ENCODE assay signal across 8 cellular contexts in genomic region chr12:67269632-67270578, GRCh38. TPM values are rescaled to one million over a fixed set of nuclear protein-coding genes. Genes with fewer than 3 reads are reported as not detected.
DNase-seq lines count a peak whose midpoint lies in the region; ATAC-seq, FAIRE-seq and TF ChIP-seq lines count a peak whose summit lies in the region.

No MANE protein-coding gene starts in this region.

- peak overlapping the region; percentile 82 for H3K27ac ChIP-seq in endothelial cell of umbilical vein (ENCODE audit: insufficient read depth, low read depth, low read length)
- peak overlapping the region; percentile 97 for H3K27ac ChIP-seq in muscle layer of colon (ENCODE audit: low read depth, low read length)

- H3K36me3 ChIP-seq in endothelial cell of umbilical vein (ENCODE audit: control insufficient read depth in 2 of 2, extremely low read depth in 1 of 2, insufficient read depth in 2 of 2, low read length in 2 of 2) = no peaks in the 10 kb centered on the region
- H3K36me3 ChIP-seq in muscle layer of colon (ENCODE audit: insufficient read depth, low read length) = no peaks in the 10 kb centered on the region

- H3K9ac ChIP-seq in endothelial cell of umbilical vein (replicated peaks; ENCODE audit: extremely low read depth, insufficient read depth, low read length) (peak overlapping the region; percentile 93), muscle layer of colon (ENCODE audit: low read length) (peak overlapping the region; percentile 98)

- peaks cover 20% of the 10 kb centered on the region for H3K36me3 Mint-ChIP-seq in activated CD8-positive, alpha-beta memory T cell treated with anti-CD3 and anti-CD28 coated beads, Interleukin-2, amount 10 ng/mL, durations not matched to agents 7 days and 5 days

- H3K9me3 Mint-ChIP-seq in activated CD8-positive, alpha-beta memory T cell treated with anti-CD3 and anti-CD28 coated beads, Interleukin-2, amount 10 ng/mL, durations not matched to agents 7 days and 5 days (ENCODE audit: low read depth) = no peaks in the 10 kb centered on the region

- no peaks in the 10 kb centered on the region for H3K9me1 ChIP-seq in endothelial cell of umbilical vein (replicated peaks; ENCODE audit: control insufficient read depth, extremely low read depth, insufficient read depth, low read length)

- POLR2A ChIA-PET in endothelial cell of umbilical vein (lab: Charles Lee) = interaction anchor here (1.0 kb wide), 1 partner anchor 7 kb away, joined by 3 read pairs; no protein-coding TSS in a partner anchor

- peaks cover 25% of the 10 kb centered on the region for H3K4me1 ChIP-seq in endothelial cell of umbilical vein (ENCODE audit: control insufficient read depth, extremely low read depth, insufficient read depth, low read length)
- H3K4me1 ChIP-seq in muscle layer of colon (ENCODE audit: insufficient read depth, low read length) = peaks cover 35% of the 10 kb centered on the region

- H3K4me1 Mint-ChIP-seq in activated CD8-positive, alpha-beta memory T cell treated with anti-CD3 and anti-CD28 coated beads, Interleukin-2, amount 10 ng/mL, durations not matched to agents 7 days and 5 days = peaks cover 53% of the 10 kb centered on the region

- TF ChIP-seq POLR2A in endothelial cell of umbilical vein (IDR thresholded peaks at IDR 0.05; ENCODE audit: low read depth, low read length) = no peak

- peak; percentile 4 for DNase-seq in A172 (ENCODE audit: low spot score)
- DNase-seq in GM18507 (ENCODE audit: extremely low spot score, insufficient read length, low read depth) = no peak
- DNase-seq in NCI-H510A (lab: John Stamatoyannopoulos, UW) = peak; percentile 5
- peak; percentile 69 for DNase-seq in activated CD8-positive, alpha-beta memory T cell treated with anti-CD3 and anti-CD28 coated beads, Interleukin-2, amount 10 ng/mL, durations not matched to agents 7 days and 5 days
- peak; percentile 43 for DNase-seq in endothelial cell of umbilical vein (ENCODE audit: low read depth, low spot score)
- DNase-seq in stimulated activated CD8-positive, alpha-beta memory T cell treated with anti-CD3 and anti-CD28 coated beads, Interleukin-7, amount 100 ng/mL, for 48 hours (ENCODE audit: extremely low read depth in 1 of 2, low read depth in 1 of 2) = peak; percentile 19 to 29

- intact Hi-C loops in endothelial cell of umbilical vein (cut with micrococcal nuclease) = loop anchor here (1.0 to 5.0 kb wide), 3 partner anchors 203 to 1063 kb away; partner anchors contain the start of gene MDM1

- peak overlapping the region; percentile 90 for H3K4me3 Mint-ChIP-seq in activated CD8-positive, alpha-beta memory T cell treated with anti-CD3 and anti-CD28 coated beads, Interleukin-2, amount 10 ng/mL, durations not matched to agents 7 days and 5 days

- peak overlapping the region; percentile 98 for H3K4me2 ChIP-seq in endothelial cell of umbilical vein (ENCODE audit: insufficient read depth, low read length)

- TF ChIP-seq CTCF in endothelial cell of umbilical vein (IDR thresholded peaks at IDR 0.05; ENCODE audit: extremely low read depth in 1 of 2, insufficient read depth in 1 of 2, low read depth in 1 of 2, low read length in 2 of 2) = no peak

- H3K27ac Mint-ChIP-seq in activated CD8-positive, alpha-beta memory T cell treated with anti-CD3 and anti-CD28 coated beads, Interleukin-2, amount 10 ng/mL, durations not matched to agents 7 days and 5 days = peak overlapping the region; percentile 98

- CTCF ChIA-PET in activated CD8-positive, alpha-beta memory T cell treated with anti-CD3 and anti-CD28 coated beads, Interleukin-2, amount 10 ng/mL, durations not matched to agents 7 days and 5 days (lab: Charles Lee) = interaction anchor here (1.0 to 2.0 kb wide), 10 partner anchors 9 to 1476 kb away, joined by 3 to 5 read pairs (median 4); partner anchors contain the start of gene SLC35E3
- CTCF ChIA-PET in endothelial cell of umbilical vein (lab: Charles Lee) = interaction anchor here (0.8 to 2.1 kb wide), 8 partner anchors 11 to 673 kb away, joined by 3 to 10 read pairs (median 4); no protein-coding TSS in a partner anchor

- peaks cover 53% of the 10 kb centered on the region for H3K79me2 ChIP-seq in endothelial cell of umbilical vein (ENCODE audit: control insufficient read depth, insufficient read depth, low read length)

- H4K20me1 ChIP-seq in endothelial cell of umbilical vein (replicated peaks; ENCODE audit: control insufficient read depth, extremely low read depth, insufficient read depth, low read length) = peaks cover 5% of the 10 kb centered on the region

- peak; percentile 0 for ATAC-seq in HG03060 (IDR thresholded peaks at IDR 0.05; ENCODE audit: low read depth, unreplicated experiment)
- ATAC-seq in activated CD8-positive, alpha-beta memory T cell treated with anti-CD3 and anti-CD28 coated beads, Interleukin-2, amount 10 ng/mL, durations not matched to agents 7 days and 5 days = peak; percentile 9

- H3K9me3 ChIP-seq in endothelial cell of umbilical vein (replicated peaks; ENCODE audit: control insufficient read depth, insufficient read depth, low read length) (no peaks in the 10 kb centered on the region), muscle layer of colon (ENCODE audit: low read length) (no peaks in the 10 kb centered on the region)

- peak overlapping the region; percentile 84 for H2AFZ ChIP-seq in endothelial cell of umbilical vein (ENCODE audit: low read depth, low read length)

- H3K27me3 Mint-ChIP-seq in activated CD8-positive, alpha-beta memory T cell treated with anti-CD3 and anti-CD28 coated beads, Interleukin-2, amount 10 ng/mL, durations not matched to agents 7 days and 5 days = no peaks in the 10 kb centered on the region

- FAIRE-seq in GM18507 (lab: Jason Lieb, UNC) = peak; percentile 62
- peak; percentile 55 for FAIRE-seq in endothelial cell of umbilical vein (lab: Jason Lieb, UNC)

- peak overlapping the region; percentile 65 to 98 (median 90) for H3K4me3 ChIP-seq in endothelial cell of umbilical vein (replicated peaks in 1 of 3; ENCODE audit: insufficient read depth in 1 of 3, low read depth in 1 of 3, low read length in 3 of 3)
- peak overlapping the region; percentile 77 to 80 for H3K4me3 ChIP-seq in muscle layer of colon (ENCODE audit: low read depth in 1 of 2, low read length in 2 of 2)

- dilution Hi-C loops in endothelial cell of umbilical vein (cut with MboI; ENCODE audit: extremely low pct_ligation_motif_present, low sequenced_read_pairs) = no loop called here

- no TSS peak for BruUV-seq in endothelial cell of umbilical vein (replicated peaks; lab: Mats Ljungman, UMichigan)

- H3K27me3 ChIP-seq in endothelial cell of umbilical vein (ENCODE audit: control insufficient read depth in 2 of 2, insufficient read depth in 2 of 2, low read length in 2 of 2) (no peaks in the 10 kb centered on the region), muscle layer of colon (ENCODE audit: control insufficient read depth in 1 of 2, insufficient read depth in 2 of 2, low read length in 2 of 2) (no peaks in the 10 kb centered on the region)

TF ChIP-seq in endothelial cell of umbilical vein, 7 proteins besides CTCF, POLR2A, EP300 and RAD21:
- TF ChIP-seq EZH2 (IDR thresholded peaks at IDR 0.05; ENCODE audit: borderline replicate concordance, low read depth, low read length, severe bottlenecking) (no peak), JUN (IDR thresholded peaks at IDR 0.05; ENCODE audit: borderline replicate concordance, insufficient read depth, insufficient read length, low read depth) (no peak), MAX (IDR thresholded peaks at IDR 0.05; ENCODE audit: insufficient read depth, insufficient read length) (no peak), MYC (IDR thresholded peaks at IDR 0.05; ENCODE audit: low read depth, low read length) (no peak), FOS (IDR thresholded peaks at IDR 0.05; ENCODE audit: borderline replicate concordance, insufficient read depth, low read length) (no peak), POLR2AphosphoS5 (IDR thresholded peaks at IDR 0.05; ENCODE audit: insufficient read depth, low read depth, low read length) (no peak), GATA2 (IDR thresholded peaks at IDR 0.05; ENCODE audit: insufficient read depth, insufficient read length, low read depth, low read length) (no peak)

RNA-seq across cellular contexts. Expression of gene CAND1, which starts 0.7 kb away (rescaled TPM):
- 90.4 and 94.6 TPM in 2 replicates for total RNA-seq in A172 (2014; rRNA removed; shearing (Covaris generic))
- total RNA-seq in activated CD8-positive, alpha-beta memory T cell treated with anti-CD3 and anti-CD28 coated beads, Interleukin-2, amount 10 ng/mL, durations not matched to agents 7 days and 5 days = 100 to 1,000 TPM; 150 to 181 TPM
- total RNA-seq in endothelial cell of umbilical vein = 124 and 128 TPM in 2 replicates
- polyA plus RNA-seq in endothelial cell of umbilical vein = 20.5 and 28.3 TPM in 2 replicates
- 25.7 and 30.8 TPM in 2 replicates for polyA plus RNA-seq in endothelial cell of umbilical vein (2011; cell fraction: cytosol; rRNA removed)
- polyA plus RNA-seq in endothelial cell of umbilical vein (2011; cell fraction: nucleus; rRNA removed) = 55.5 and 78.5 TPM in 2 replicates
- 75.4 and 82.7 TPM in 2 replicates for polyA plus RNA-seq in endothelial cell of umbilical vein (2012)
- polyA minus RNA-seq in endothelial cell of umbilical vein = 78.6 and 101 TPM in 2 replicates
- 48.5 TPM for polyA minus RNA-seq in endothelial cell of umbilical vein (2011; cell fraction: cytosol; rRNA and poly(A)+ RNA removed)
- polyA minus RNA-seq in endothelial cell of umbilical vein (2011; cell fraction: nucleus; rRNA and poly(A)+ RNA removed) = 64.7 and 103 TPM in 2 replicates
